Comparison of ENCODE assay signal across 16 cellular contexts in the genomic region with DNA sequence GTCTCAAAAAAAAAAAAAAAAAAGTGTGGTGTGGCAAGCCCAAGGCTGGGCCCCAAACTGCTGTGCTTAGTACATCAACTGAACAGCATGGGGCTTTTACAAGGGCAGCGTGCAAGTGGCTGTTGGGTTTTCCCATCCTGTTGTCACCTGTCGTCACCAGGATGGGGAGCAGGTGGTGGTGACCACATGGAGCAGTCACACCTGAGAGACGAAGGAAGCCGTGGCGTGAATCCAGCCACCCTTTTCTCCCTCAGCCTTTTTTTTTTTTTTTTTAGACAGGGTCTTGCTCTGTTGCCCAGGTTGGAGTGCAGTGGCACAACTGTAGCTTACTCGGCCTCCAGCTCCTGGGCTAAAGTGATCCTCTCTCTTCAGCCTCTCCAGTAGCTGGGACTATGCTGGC. TPM values are rescaled to one million over a fixed set of nuclear protein-coding genes. Genes with fewer than 3 reads are reported as not detected.
A peak's percentile ranks its signal among the peaks of the same experiment; 100 is the strongest.
DNase-seq lines count a peak whose midpoint lies in the region; ATAC-seq, FAIRE-seq and TF ChIP-seq lines count a peak whose summit lies in the region.
"Had no signal": no experiment of that assay in that cellular context is flagged by ENCODE, and none has a peak within 500 bp of the region (broad histone marks: within the 10 kb centered on the region; RNA-seq: fewer than 3 reads in every experiment).

No MANE protein-coding gene starts in this region.

- no peak overlapping the region for H2BK15ac ChIP-seq in H1 (ENCODE audit: low read length)

- peaks cover 0 to 2% of the 10 kb centered on the region in 2 experiments; a peak in 2 of 4 replicates for H3K79me2 ChIP-seq in H1 (ENCODE audit: control insufficient read depth in 1 of 2, insufficient read depth in 2 of 2, low read length in 2 of 2)

- H2BK120ac ChIP-seq in H1 (replicated peaks; ENCODE audit: low read depth, low read length), result no peak overlapping the region

- no peak overlapping the region for H2BK12ac ChIP-seq in H1 (ENCODE audit: low read depth, low read length)

- H2AFZ ChIP-seq in H1 (ENCODE audit: low read length), result no peak overlapping the region

- H3K23ac ChIP-seq in H1 (ENCODE audit: insufficient read length), result no peak overlapping the region

- H4K20me1 ChIP-seq in H1 (replicated peaks in 1 of 2; ENCODE audit: control insufficient read depth in 1 of 2, insufficient read depth in 2 of 2, low read length in 2 of 2), result peaks cover 0 to 4% of the 10 kb centered on the region in 2 experiments

- CTCF ChIA-PET in H1 (lab: Charles Lee; ENCODE audit: partially characterized antibody), result interaction anchor here (0.6 to 20.3 kb wide), 9 partner anchors 13 to 212 kb away, joined by 3 to 345 read pairs (median 4); partner anchors contain the start of gene CDR2L

- no peak overlapping the region for H3K4me2 ChIP-seq in H1 (ENCODE audit: insufficient read depth in 1 of 2, low read depth in 2 of 2, low read length in 2 of 2)

- no peak overlapping the region for H3K4ac ChIP-seq in H1 (replicated peaks; ENCODE audit: insufficient read length, low read depth, low read length)

- H3K56ac ChIP-seq in H1 (replicated peaks; ENCODE audit: insufficient read length, low read depth, low read length), result no peak overlapping the region

- no peaks in the 10 kb centered on the region for H3K79me1 ChIP-seq in H1 (ENCODE audit: low read depth, low read length)

- no peak overlapping the region for H3K14ac ChIP-seq in H1 (ENCODE audit: insufficient read length)

- H3K27me3 ChIP-seq in H1 (replicated peaks in 1 of 4; ENCODE audit: control insufficient read depth in 3 of 4, extremely low read depth in 1 of 4, insufficient read depth in 3 of 4, low read length in 3 of 4), result no peaks in the 10 kb centered on the region
- no peaks in the 10 kb centered on the region for H3K27me3 ChIP-seq in H7 (ENCODE audit: control insufficient read depth, insufficient read depth, low read length)

- H3K36me3 ChIP-seq in H1 (ENCODE audit: control insufficient read depth in 2 of 4, insufficient read depth in 4 of 4, low read length in 3 of 4), result peaks cover 0 to 7% (median 4%) of the 10 kb centered on the region in 4 experiments; a peak in 3 of 8 replicates
- H3K36me3 ChIP-seq in H7 (replicated peaks; ENCODE audit: control insufficient read depth, insufficient read depth, low read length), result no peaks in the 10 kb centered on the region; the same call in 1 of the 2 replicates

- H2AK5ac ChIP-seq in H1 (ENCODE audit: low read depth, low read length), result no peak overlapping the region

- H3K9ac ChIP-seq in H1 (replicated peaks in 1 of 4; ENCODE audit: extremely low read depth in 1 of 4, low read depth in 3 of 4, low read length in 3 of 4), result no peak overlapping the region

- no peak overlapping the region for H4K91ac ChIP-seq in H1 (replicated peaks; ENCODE audit: insufficient read length, low read length)

- no peak overlapping the region for H2BK5ac ChIP-seq in H1 (ENCODE audit: low read depth, low read length)

- peaks cover 4% of the 10 kb centered on the region; the same call in 1 of the 2 replicates for H3K23me2 ChIP-seq in H1 (ENCODE audit: low read depth, low read length)

- TF ChIP-seq CTCF in GM20000 (IDR thresholded peaks at IDR 0.05; ENCODE audit: extremely low read depth, missing control alignments) (no peak), H1 (IDR thresholded peaks at IDR 0.05; ENCODE audit: control extremely low read depth in 1 of 3, insufficient read depth in 1 of 3, low read depth in 1 of 3, low read length in 3 of 3) (no peak)

- peaks cover 0 to 10% (median 2%) of the 10 kb centered on the region in 4 experiments; a peak in 4 of 7 replicates for H3K4me1 ChIP-seq in H1 (replicated peaks in 1 of 4; ENCODE audit: control insufficient read depth in 3 of 4, insufficient read depth in 4 of 4, low read length in 3 of 4)
- H3K4me1 ChIP-seq: HAP-1 had no signal

- no peak overlapping the region for H3K18ac ChIP-seq in H1 (ENCODE audit: extremely low read depth, low read length)

- no peak overlapping the region; the same call in 1 of the 2 replicates for H4K8ac ChIP-seq in H1 (ENCODE audit: extremely low read depth, insufficient read depth, low read length)

- no peaks in the 10 kb centered on the region for H3K9me3 ChIP-seq in H1 (ENCODE audit: insufficient read depth in 2 of 2, low read depth in 1 of 2, low read length in 1 of 2)
- H3K9me3 ChIP-seq: Caco-2, HAP-1 had no signal

- DNase-seq in NCI-H2081 (lab: John Stamatoyannopoulos, UW) (peak; percentile 24 to 68), NCI-H2081 treated with DMSO at 0.1 percent for 48 hours (lab: John Stamatoyannopoulos, UW) (no peak), GM20000 (ENCODE audit: low spot score) (peak; percentile 19), NCI-H345 (lab: John Stamatoyannopoulos, UW) (peak; percentile 55), H1 (ENCODE audit: low read depth in 1 of 2, low spot score in 2 of 2) (no peak), H7 (no peak)
- no peak for DNase-seq in stimulated activated CD4-positive, alpha-beta T cell treated with anti-CD3 and anti-CD28 coated beads, Interleukin-1b, Interleukin-23, amount 100 ng/mL, for 48 hours
- DNase-seq: Caco-2, DND-41, GF-D8, NCI-H1092, NCI-H187 treated with DMSO at 0.1 percent for 48 hours, NCI-H226 had no signal

- no peak for TF ChIP-seq POLR2A in H1 (IDR thresholded peaks at IDR 0.05; ENCODE audit: control extremely low read depth in 1 of 2, low read depth in 2 of 2, low read length in 2 of 2)

- POLR2A ChIA-PET in H1 (lab: Charles Lee; ENCODE audit: partially characterized antibody), result interaction anchor here (0.7 to 5.8 kb wide), 6 partner anchors 18 to 44 kb away, joined by 3 to 87 read pairs (median 4); partner anchors contain the start of genes ATP5PD, CDR2L and HID1

- H3K4me3 ChIP-seq in H1 (ENCODE audit: extremely low read depth in 1 of 4, insufficient read depth in 2 of 4, low read depth in 3 of 4, low read length in 4 of 4) (no peak overlapping the region), H7 (ENCODE audit: insufficient read depth, low read depth, low read length) (no peak overlapping the region)
- H3K4me3 ChIP-seq: HAP-1 had no signal

- H2BK20ac ChIP-seq in H1 (ENCODE audit: low read length), result no peak overlapping the region

- H4K5ac ChIP-seq in H1 (ENCODE audit: insufficient read length, low read depth, low read length), result no peak overlapping the region

- ATAC-seq in GM19463 (IDR thresholded peaks at IDR 0.05; ENCODE audit: unreplicated experiment), result no peak

- no peak for TF ChIP-seq EP300 in H1 (IDR thresholded peaks at IDR 0.05; ENCODE audit: borderline replicate concordance in 1 of 2, low read depth in 2 of 2, low read length in 2 of 2)

- FAIRE-seq in H1 (lab: Jason Lieb, UNC), result no peak
- FAIRE-seq: A204.1 had no signal

- TF ChIP-seq RAD21 in H1 (IDR thresholded peaks at IDR 0.05 in 1 of 2, conservative IDR thresholded peaks at IDR 0.05 in 1 of 2; ENCODE audit: low read depth in 2 of 2, low read length in 2 of 2), result no peak

- H3K27ac ChIP-seq in H1 (ENCODE audit: low read depth, low read length), result no peak overlapping the region

- 88% methylated on average over 6 of the region's 6 CpGs; no CpG with 5 or more reads in 1 of the 2 experiments for WGBS in H1 (ENCODE audit: extremely low coverage in 1 of 2, insufficient coverage in 1 of 2, insufficient read length in 1 of 2, insufficient replicate concordance in 2 of 2, low coverage in 1 of 2, low lambda C conversion rate in 2 of 2, missing lambda C conversion rate in 1 of 2), 2 experiments

RNA-seq across cellular contexts. Expression of gene MRPL58, which starts 4.1 kb away (rescaled TPM):
- 48.5 and 49.1 TPM in 2 replicates for total RNA-seq in H1 (2021; fragmentation: NEBNext Ultra II Directional; extraction: Animal tissue kit (Norgen Biotek cat#: 25700))
- 43.2 and 43.6 TPM in 2 replicates for polyA plus RNA-seq in H1 (2011; rRNA removed)
- polyA plus RNA-seq in H1 (2011; cell fraction: cytosol; rRNA removed), result 73.0 TPM
- 28.6 TPM for polyA plus RNA-seq in H1 (2011; cell fraction: nucleus; rRNA removed)
- 34.5 to 60.5 TPM (median 52.3 TPM) in 4 replicates for polyA plus RNA-seq in H1 (2012, experiment 1 of 2)
- 70.9 TPM for polyA plus RNA-seq in H1 (2012, experiment 2 of 2)
- 43.0 TPM for polyA plus RNA-seq in H1 (2013, experiment 1 of 2)
- 40.8 TPM for polyA plus RNA-seq in H1 (2013, experiment 2 of 2)
- polyA minus RNA-seq in H1 (2011; rRNA and poly(A)+ RNA removed), result 16.1 and 20.3 TPM in 2 replicates
- polyA minus RNA-seq in H1 (2011; cell fraction: cytosol; rRNA and poly(A)+ RNA removed), result 14.9 TPM
- 21.0 TPM for polyA minus RNA-seq in H1 (2011; cell fraction: nucleus; rRNA and poly(A)+ RNA removed)
- total RNA-seq in H7 (2014; rRNA removed; shearing (Covaris generic)), result 62.0 and 68.4 TPM in 2 replicates

RNA-seq across cellular contexts. Expression of gene CDR2L, which starts 20.9 kb away (rescaled TPM):
- total RNA-seq in H1 (2021; fragmentation: NEBNext Ultra II Directional; extraction: Animal tissue kit (Norgen Biotek cat#: 25700)), result 38.1 and 40.5 TPM in 2 replicates
- 20.4 and 26.8 TPM in 2 replicates for polyA plus RNA-seq in H1 (2011; rRNA removed)
- polyA plus RNA-seq in H1 (2011; cell fraction: cytosol; rRNA removed), result 18.7 TPM
- 23.7 TPM for polyA plus RNA-seq in H1 (2011; cell fraction: nucleus; rRNA removed)
- polyA plus RNA-seq in H1 (2012, experiment 1 of 2), result 20.6 to 28.4 TPM (median 25.9 TPM) in 4 replicates
- 25.8 TPM for polyA plus RNA-seq in H1 (2012, experiment 2 of 2)
- 20.0 TPM for polyA plus RNA-seq in H1 (2013, experiment 1 of 2)
- polyA plus RNA-seq in H1 (2013, experiment 2 of 2), result 19.3 TPM
- 8.6 and 12.3 TPM in 2 replicates for polyA minus RNA-seq in H1 (2011; rRNA and poly(A)+ RNA removed)
- polyA minus RNA-seq in H1 (2011; cell fraction: cytosol; rRNA and poly(A)+ RNA removed), result 16.4 TPM
- 10.2 TPM for polyA minus RNA-seq in H1 (2011; cell fraction: nucleus; rRNA and poly(A)+ RNA removed)
- total RNA-seq in H7 (2014; rRNA removed; shearing (Covaris generic)), result 23.5 and 25.9 TPM in 2 replicates

RNA-seq across cellular contexts. Expression of gene HID1, which starts 35.8 kb away (rescaled TPM):
- total RNA-seq in H1 (2021; fragmentation: NEBNext Ultra II Directional; extraction: Animal tissue kit (Norgen Biotek cat#: 25700)), result 13.8 and 15.1 TPM in 2 replicates
- 25.9 and 36.3 TPM in 2 replicates for polyA plus RNA-seq in H1 (2011; rRNA removed)
- 10.1 TPM for polyA plus RNA-seq in H1 (2011; cell fraction: cytosol; rRNA removed)
- polyA plus RNA-seq in H1 (2011; cell fraction: nucleus; rRNA removed), result 51.4 TPM
- 8.8 to 16.5 TPM (median 15.2 TPM) in 4 replicates for polyA plus RNA-seq in H1 (2012, experiment 1 of 2)
- polyA plus RNA-seq in H1 (2012, experiment 2 of 2), result 12.7 TPM
- 10.6 TPM for polyA plus RNA-seq in H1 (2013, experiment 1 of 2)
- 10.6 TPM for polyA plus RNA-seq in H1 (2013, experiment 2 of 2)
- 17.9 and 18.9 TPM in 2 replicates for polyA minus RNA-seq in H1 (2011; rRNA and poly(A)+ RNA removed)
- polyA minus RNA-seq in H1 (2011; cell fraction: cytosol; rRNA and poly(A)+ RNA removed), result 8.1 TPM
- 17.8 TPM for polyA minus RNA-seq in H1 (2011; cell fraction: nucleus; rRNA and poly(A)+ RNA removed)
- total RNA-seq in H7 (2014; rRNA removed; shearing (Covaris generic)), result 2.1 and 7.8 TPM in 2 replicates

RNA-seq across cellular contexts. Expression of gene ATP5PD, which starts 38.4 kb away (rescaled TPM):
- 326 and 335 TPM in 2 replicates for total RNA-seq in H1 (2021; fragmentation: NEBNext Ultra II Directional; extraction: Animal tissue kit (Norgen Biotek cat#: 25700))
- 254 and 407 TPM in 2 replicates for polyA plus RNA-seq in H1 (2011; rRNA removed)
- 359 TPM for polyA plus RNA-seq in H1 (2011; cell fraction: cytosol; rRNA removed)
- 101 TPM for polyA plus RNA-seq in H1 (2011; cell fraction: nucleus; rRNA removed)
- 445 to 644 TPM (median 486 TPM) in 4 replicates for polyA plus RNA-seq in H1 (2012, experiment 1 of 2)
- 293 TPM for polyA plus RNA-seq in H1 (2012, experiment 2 of 2)
- polyA plus RNA-seq in H1 (2013, experiment 1 of 2), result 532 TPM
- 533 TPM for polyA plus RNA-seq in H1 (2013, experiment 2 of 2)
- polyA minus RNA-seq in H1 (2011; rRNA and poly(A)+ RNA removed), result 160 and 164 TPM in 2 replicates
- 92.8 TPM for polyA minus RNA-seq in H1 (2011; cell fraction: cytosol; rRNA and poly(A)+ RNA removed)
- polyA minus RNA-seq in H1 (2011; cell fraction: nucleus; rRNA and poly(A)+ RNA removed), result 69.1 TPM
- 399 and 432 TPM in 2 replicates for total RNA-seq in H7 (2014; rRNA removed; shearing (Covaris generic))

RNA-seq across cellular contexts. Expression of gene KCTD2, which starts 38.7 kb away (rescaled TPM):
- total RNA-seq in H1 (2021; fragmentation: NEBNext Ultra II Directional; extraction: Animal tissue kit (Norgen Biotek cat#: 25700)), result 33.7 and 34.1 TPM in 2 replicates
- 32.6 and 36.8 TPM in 2 replicates for polyA plus RNA-seq in H1 (2011; rRNA removed)
- polyA plus RNA-seq in H1 (2011; cell fraction: cytosol; rRNA removed), result 34.2 TPM
- polyA plus RNA-seq in H1 (2011; cell fraction: nucleus; rRNA removed), result 34.2 TPM
- 28.4 to 33.2 TPM (median 30.1 TPM) in 4 replicates for polyA plus RNA-seq in H1 (2012, experiment 1 of 2)
- polyA plus RNA-seq in H1 (2012, experiment 2 of 2), result 27.2 TPM
- 19.6 TPM for polyA plus RNA-seq in H1 (2013, experiment 1 of 2)
- 19.1 TPM for polyA plus RNA-seq in H1 (2013, experiment 2 of 2)
- 40.0 and 40.9 TPM in 2 replicates for polyA minus RNA-seq in H1 (2011; rRNA and poly(A)+ RNA removed)
- 16.6 TPM for polyA minus RNA-seq in H1 (2011; cell fraction: cytosol; rRNA and poly(A)+ RNA removed)
- polyA minus RNA-seq in H1 (2011; cell fraction: nucleus; rRNA and poly(A)+ RNA removed), result 13.5 TPM
- 34.9 and 41.0 TPM in 2 replicates for total RNA-seq in H7 (2014; rRNA removed; shearing (Covaris generic))

Comparison
In these comparisons a context has a peak if more than half of its experiments do, and no peak if none do; other contexts are left out.
1. DNase-seq: peak in NCI-H2081 (2 of 2), GM20000 (single experiment) and NCI-H345 (single experiment); none in NCI-H2081 treated with DMSO at 0.1 percent for 48 hours (single experiment), H1 (0 of 2), stimulated activated CD4-positive, alpha-beta T cell treated with anti-CD3 and anti-CD28 coated beads, Interleukin-1b, Interleukin-23, amount 100 ng/mL, for 48 hours (single experiment) and H7 (single experiment).